8 cellular contexts compared by ENCODE assay signal in the genomic region with DNA sequence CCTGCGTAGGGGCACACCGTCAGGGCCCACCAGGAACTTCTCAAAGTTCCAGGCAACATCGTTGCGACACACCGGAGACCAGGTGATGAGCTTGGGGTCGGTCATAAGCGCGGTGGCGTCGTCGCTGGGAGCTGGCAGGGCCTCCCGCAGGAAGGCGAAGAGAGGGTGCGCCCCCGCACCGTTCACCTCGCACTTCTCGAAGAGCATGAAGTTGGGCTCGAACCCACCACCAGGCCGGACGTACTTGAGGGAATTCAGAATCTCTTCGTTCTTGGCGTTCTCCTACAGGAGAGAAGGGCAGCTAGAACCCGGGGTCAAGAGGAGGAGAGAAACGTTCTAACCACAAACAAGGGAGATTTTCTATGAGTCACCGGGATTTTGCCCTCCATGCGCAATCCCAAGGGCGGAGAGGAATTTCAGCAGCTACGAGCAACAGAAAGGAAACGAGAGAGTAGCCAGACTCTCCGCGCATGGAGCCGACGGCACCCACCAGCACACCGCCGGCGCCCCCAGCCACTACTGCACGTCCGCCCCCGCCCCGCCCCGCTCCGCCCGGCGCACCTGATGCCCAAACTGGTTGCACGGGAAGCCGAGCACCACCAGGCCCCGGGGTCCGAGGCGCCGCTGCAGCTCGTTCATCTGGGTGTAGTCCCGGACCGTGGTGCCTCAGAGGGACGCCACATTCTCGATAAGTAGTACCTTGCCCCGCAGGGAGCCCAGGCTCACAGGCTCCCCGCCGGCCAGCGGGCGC. TPM values are rescaled to one million over a fixed set of nuclear protein-coding genes. Genes with fewer than 3 reads are reported as not detected.
DNase-seq lines count a peak whose midpoint lies in the region; ATAC-seq, FAIRE-seq and TF ChIP-seq lines count a peak whose summit lies in the region.

No MANE protein-coding gene starts in this region.

- peak overlapping the region; percentile 65 for H3K4me3 ChIP-seq in SU-DHL-6 (ENCODE audit: insufficient read depth, low read length, poor library complexity, severe bottlenecking)

- TF ChIP-seq CTCF in SU-DHL-6 (IDR thresholded peaks at IDR 0.05; ENCODE audit: insufficient read depth, low read length, poor library complexity, severe bottlenecking) (no peak), GM13977 (IDR thresholded peaks at IDR 0.05; ENCODE audit: extremely low read depth, insufficient read depth, missing control alignments) (no peak)

- H3K4me2 ChIP-seq in SU-DHL-6 (ENCODE audit: low read depth, low read length, poor library complexity, severe bottlenecking), result peak overlapping the region; percentile 68

- no peaks in the 10 kb centered on the region for H3K27me3 ChIP-seq in SU-DHL-6 (ENCODE audit: low read length)

- in situ Hi-C loops in GM13977 (cut with MboI; ENCODE audit: low pct_unique_long_range_greater_than_20kb, low sequenced_read_pairs, unreplicated experiment), result no loop called here

- H3K9me3 ChIP-seq in SU-DHL-6 (ENCODE audit: insufficient read depth, low read length), result no peaks in the 10 kb centered on the region

- no peaks in the 10 kb centered on the region for H3K9me2 ChIP-seq in SU-DHL-6 (replicated peaks; ENCODE audit: insufficient read depth, low read length)

- H4K20me1 ChIP-seq in SU-DHL-6 (ENCODE audit: low read depth, low read length), result no peaks in the 10 kb centered on the region

- no peak for DNase-seq in GM12892 (ENCODE audit: insufficient read length)
- DNase-seq in amniotic epithelial cell (ENCODE audit: low read depth), result peak; percentile 94
- DNase-seq in left ventricle myocardium superior, result peak; percentile 65
- peak; percentile 50 for DNase-seq in retina
- no peak for DNase-seq in epidermal melanocyte (ENCODE audit: insufficient read length, low spot score)
- DNase-seq in GM13977 (ENCODE audit: low spot score), result no peak

- peak overlapping the region; percentile 67 for H3K9ac ChIP-seq in SU-DHL-6 (ENCODE audit: low read length)

- peaks cover 4% of the 10 kb centered on the region; the same call in 1 of the 2 replicates for H3K79me2 ChIP-seq in SU-DHL-6 (ENCODE audit: insufficient read depth, low read length)

- intact Hi-C loops in left ventricle myocardium superior (cut with micrococcal nuclease), result no loop called here

- peaks cover 4% of the 10 kb centered on the region; the same call in 1 of the 2 replicates for H3K36me3 ChIP-seq in SU-DHL-6 (ENCODE audit: low read length)

- TF ChIP-seq POLR2A in GM12892 (IDR thresholded peaks at IDR 0.05; ENCODE audit: low read depth, low read length), result no peak

- ATAC-seq in HG02973 (IDR thresholded peaks at IDR 0.05; ENCODE audit: unreplicated experiment) (peak; percentile 7), left ventricle myocardium superior (peak; percentile 52)

- peak; percentile 87 for FAIRE-seq in GM12892 (lab: Jason Lieb, UNC)

- H3F3A ChIP-seq in SU-DHL-6 (ENCODE audit: insufficient read depth), result peaks cover 34% of the 10 kb centered on the region

- peak overlapping the region; percentile 81 for H3K27ac ChIP-seq in SU-DHL-6 (ENCODE audit: low read depth, low read length)

- H2AFZ ChIP-seq in SU-DHL-6 (ENCODE audit: low read depth, low read length, severe bottlenecking), result peak overlapping the region; percentile 39

RNA-seq across cellular contexts. Expression of a gene that starts 0.5 kb away (rescaled TPM):
- 225 TPM for polyA plus RNA-seq in GM12892 (2012; ENCODE audit: missing spikeins)
- 113 TPM for total RNA-seq in left ventricle myocardium superior

RNA-seq across cellular contexts. Expression of a gene that starts 17.8 kb away (rescaled TPM):
- polyA plus RNA-seq in GM12892 (2012; ENCODE audit: missing spikeins), result 49.6 TPM
- 37.3 TPM for total RNA-seq in left ventricle myocardium superior

RNA-seq across cellular contexts. Expression of a gene that starts 54.1 kb away (rescaled TPM):
- 363 TPM for polyA plus RNA-seq in GM12892 (2012; ENCODE audit: missing spikeins)
- total RNA-seq in left ventricle myocardium superior, result 266 TPM

RNA-seq across cellular contexts. Expression of a gene that starts 54.6 kb away (rescaled TPM):
- 15.2 TPM for polyA plus RNA-seq in GM12892 (2012; ENCODE audit: missing spikeins)
- total RNA-seq in left ventricle myocardium superior, result 14.9 TPM

Comparison
In these comparisons a context has a peak if more than half of its experiments do, and no peak if none do; other contexts are left out.
1. DNase-seq: peak in amniotic epithelial cell (single experiment), left ventricle myocardium superior (single experiment) and retina (single experiment); none in GM12892 (single experiment), epidermal melanocyte (single experiment) and GM13977 (single experiment).